In the genomic region with DNA sequence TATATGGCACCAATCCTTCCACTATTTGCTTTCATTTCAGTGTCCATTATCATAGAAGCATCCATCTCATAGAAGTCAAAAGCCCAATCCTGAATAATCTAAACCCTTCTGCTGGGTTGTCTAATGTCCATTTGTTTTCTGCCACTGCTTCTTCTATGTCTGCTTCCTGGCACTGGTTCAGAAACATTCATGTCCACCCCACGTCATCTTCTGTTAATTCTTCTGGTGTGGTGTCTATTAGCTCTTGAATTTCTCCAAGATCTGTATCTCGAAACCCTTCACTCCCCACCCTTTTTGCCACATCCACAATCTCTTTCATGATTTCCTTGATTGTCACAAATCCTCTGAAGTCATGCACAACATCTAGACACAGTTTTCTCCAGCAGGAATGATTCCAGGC, we compare ENCODE assay signal across 1 cellular context.
TF ChIP-seq lines count a peak whose summit lies in the region.

No MANE protein-coding gene starts in this region.

TF ChIP-seq in HepG2, 621 proteins besides CTCF, POLR2A, EP300 and RAD21 (continued from another document):
- TF ChIP-seq, protein P1, sequence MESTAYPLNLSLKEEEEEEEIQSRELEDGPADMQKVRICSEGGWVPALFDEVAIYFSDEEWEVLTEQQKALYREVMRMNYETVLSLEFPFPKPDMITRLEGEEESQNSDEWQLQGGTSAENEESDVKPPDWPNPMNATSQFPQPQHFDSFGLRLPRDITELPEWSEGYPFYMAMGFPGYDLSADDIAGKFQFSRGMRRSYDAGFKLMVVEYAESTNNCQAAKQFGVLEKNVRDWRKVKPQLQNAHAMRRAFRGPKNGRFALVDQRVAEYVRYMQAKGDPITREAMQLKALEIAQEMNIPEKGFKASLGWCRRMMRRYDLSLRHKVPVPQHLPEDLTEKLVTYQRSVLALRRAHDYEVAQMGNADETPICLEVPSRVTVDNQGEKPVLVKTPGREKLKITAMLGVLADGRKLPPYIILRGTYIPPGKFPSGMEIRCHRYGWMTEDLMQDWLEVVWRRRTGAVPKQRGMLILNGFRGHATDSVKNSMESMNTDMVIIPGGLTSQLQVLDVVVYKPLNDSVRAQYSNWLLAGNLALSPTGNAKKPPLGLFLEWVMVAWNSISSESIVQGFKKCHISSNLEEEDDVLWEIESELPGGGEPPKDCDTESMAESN (CRISPR knock-in tag; conservative IDR thresholded peaks at IDR 0.05), result no peak
- TF ChIP-seq RAD51 (IDR thresholded peaks at IDR 0.05; ENCODE audit: borderline replicate concordance) (no peak), SSRP1 (CRISPR knock-in tag; IDR thresholded peaks at IDR 0.05) (no peak)
TF ChIP-seq in HepG2: peak in this region for 0.
